Comparison of ENCODE assay signal across 21 cellular contexts in genomic region chr1:23617019-23617418, GRCh38. TPM values are rescaled to one million over a fixed set of nuclear protein-coding genes. Genes with fewer than 3 reads are reported as not detected.
DNase-seq lines count a peak whose midpoint lies in the region; ATAC-seq and TF ChIP-seq lines count a peak whose summit lies in the region.
"Had no signal": no experiment of that assay in that cellular context is flagged by ENCODE, and none has a peak within 500 bp of the region (broad histone marks: within the 10 kb centered on the region; RNA-seq: fewer than 3 reads in every experiment).

No MANE protein-coding gene starts in this region.

- H3K9me3 Mint-ChIP-seq in activated CD4-positive, alpha-beta T cell treated with anti-CD3 and anti-CD28 coated beads, Interleukin-2, amount 10 ng/mL, durations not matched to agents 24 days and 14 days, result peaks cover 4% of the 10 kb centered on the region
- no peaks in the 10 kb centered on the region for H3K9me3 Mint-ChIP-seq in activated naive CD4-positive, alpha-beta T cell treated with anti-CD3 and anti-CD28 coated beads, Interleukin-2, amount 50 U/mL, for 24 hours
- H3K9me3 Mint-ChIP-seq in neural progenitor cell, result peaks cover 2% of the 10 kb centered on the region
- H3K9me3 Mint-ChIP-seq: GM23338, immature natural killer cell had no signal

- H3K27me3 Mint-ChIP-seq in activated CD4-positive, alpha-beta T cell treated with anti-CD3 and anti-CD28 coated beads, Interleukin-2, amount 10 ng/mL, durations not matched to agents 24 days and 14 days, result no peaks in the 10 kb centered on the region
- no peaks in the 10 kb centered on the region for H3K27me3 Mint-ChIP-seq in activated naive CD4-positive, alpha-beta T cell treated with anti-CD3 and anti-CD28 coated beads, Interleukin-2, amount 50 U/mL, for 24 hours
- H3K27me3 Mint-ChIP-seq in neural progenitor cell (ENCODE audit: insufficient read depth, low read depth), result peaks cover 35% of the 10 kb centered on the region

- no peaks in the 10 kb centered on the region for H3K9me3 ChIP-seq in HEK293 (ENCODE audit: control insufficient read depth, insufficient read depth, low read depth, low read length)
- no peaks in the 10 kb centered on the region for H3K9me3 ChIP-seq in neural progenitor cell (ENCODE audit: low read depth)
- no peaks in the 10 kb centered on the region for H3K9me3 ChIP-seq in GM23248 (ENCODE audit: low read depth)
- H3K9me3 ChIP-seq in PC-3 (ENCODE audit: low read length), result no peaks in the 10 kb centered on the region
- H3K9me3 ChIP-seq: BE2C, neutrophil had no signal

- peak overlapping the region; percentile 91 for H3K27ac Mint-ChIP-seq in activated CD4-positive, alpha-beta T cell treated with anti-CD3 and anti-CD28 coated beads, Interleukin-2, amount 10 ng/mL, durations not matched to agents 24 days and 14 days
- H3K27ac Mint-ChIP-seq in activated naive CD4-positive, alpha-beta T cell treated with anti-CD3 and anti-CD28 coated beads, Interleukin-2, amount 50 U/mL, for 24 hours, result peak overlapping the region; percentile 91
- H3K27ac Mint-ChIP-seq in neural progenitor cell, result peak overlapping the region; percentile 84
- H3K27ac Mint-ChIP-seq: GM23338, immature natural killer cell had no signal

- peaks cover 5% of the 10 kb centered on the region for H3K36me3 Mint-ChIP-seq in activated CD4-positive, alpha-beta T cell treated with anti-CD3 and anti-CD28 coated beads, Interleukin-2, amount 10 ng/mL, durations not matched to agents 24 days and 14 days (ENCODE audit: low read depth)
- H3K36me3 Mint-ChIP-seq in activated naive CD4-positive, alpha-beta T cell treated with anti-CD3 and anti-CD28 coated beads, Interleukin-2, amount 50 U/mL, for 24 hours, result peaks cover 2% of the 10 kb centered on the region
- H3K36me3 Mint-ChIP-seq in neural progenitor cell, result no peaks in the 10 kb centered on the region
- H3K36me3 Mint-ChIP-seq: immature natural killer cell had no signal

- H3K4me2 ChIP-seq in neural progenitor cell, result no peak overlapping the region
- H3K4me2 ChIP-seq in GM23248 (ENCODE audit: unreplicated experiment), result no peak overlapping the region
- H3K4me2 ChIP-seq in PC-3 (ENCODE audit: low read length), result no peak overlapping the region
- H3K4me2 ChIP-seq: GM23338 had no signal

- BruUV-seq in PC-3 (replicated peaks; lab: Mats Ljungman, UMichigan), result no TSS peak

- WGBS in GM23248 (ENCODE audit: low coverage in 1 of 2, low lambda C conversion rate in 2 of 2, missing lambda C conversion rate in 2 of 2), 2 experiments, result 76 to 83% methylated on average over 9 of the region's 9 CpGs

- DNase-seq in activated CD4-positive, alpha-beta T cell treated with anti-CD3 and anti-CD28 coated beads, Interleukin-2, amount 10 ng/mL, durations not matched to agents 24 days and 14 days, result no peak
- no peak for DNase-seq in activated CD4-positive, alpha-beta T cell treated with anti-CD3 and anti-CD28 coated beads for 1 hour
- DNase-seq in neural progenitor cell (ENCODE audit: low spot score) (no peak), GM23248 (no peak), PC-3 (no peak), NCI-H146 treated with DMSO at 0.1 percent for 48 hours (lab: John Stamatoyannopoulos, UW; ENCODE audit: unreplicated experiment) (no peak)
- DNase-seq: activated CD8-positive, alpha-beta memory T cell treated with anti-CD3 and anti-CD28 coated beads, Interleukin-2, amount 50 U/mL, for 48 hours; foreskin fibroblast; immature natural killer cell; left ventricle myocardium superior; NCI-H1417; NCI-H2107; T-helper 9 cell had no signal

- H3K4me3 ChIP-seq in HEK293 (ENCODE audit: low read depth, low read length) (no peak overlapping the region), neural progenitor cell (no peak overlapping the region), GM23248 (no peak overlapping the region), PC-3 (ENCODE audit: low read length) (no peak overlapping the region)
- H3K4me3 ChIP-seq: GM23338, SK-N-MC, skin epidermis had no signal

- no peak overlapping the region for H3K4me3 Mint-ChIP-seq in activated CD4-positive, alpha-beta T cell treated with anti-CD3 and anti-CD28 coated beads, Interleukin-2, amount 10 ng/mL, durations not matched to agents 24 days and 14 days
- H3K4me3 Mint-ChIP-seq in activated naive CD4-positive, alpha-beta T cell treated with anti-CD3 and anti-CD28 coated beads, Interleukin-2, amount 50 U/mL, for 24 hours, result no peak overlapping the region
- no peak overlapping the region for H3K4me3 Mint-ChIP-seq in neural progenitor cell
- H3K4me3 Mint-ChIP-seq: GM23338, immature natural killer cell had no signal

- H3K4me1 ChIP-seq in HEK293 (ENCODE audit: control insufficient read depth, insufficient read depth, low read length), result no peaks in the 10 kb centered on the region
- H3K4me1 ChIP-seq in neural progenitor cell, result peaks cover 16% of the 10 kb centered on the region
- no peaks in the 10 kb centered on the region for H3K4me1 ChIP-seq in GM23248 (ENCODE audit: insufficient read depth)
- H3K4me1 ChIP-seq in PC-3 (ENCODE audit: insufficient read depth, low read length), result peaks cover 5% of the 10 kb centered on the region; the same call in 1 of the 2 replicates
- H3K4me1 ChIP-seq: BE2C had no signal

- H3K9ac ChIP-seq in neural progenitor cell (no peak overlapping the region), GM23248 (no peak overlapping the region), PC-3 (ENCODE audit: low read length) (no peak overlapping the region)

- in situ Hi-C loops in GM23248 (cut with MboI), result no loop called here

- H4K20me1 ChIP-seq in neural progenitor cell (ENCODE audit: low read depth) (no peaks in the 10 kb centered on the region), GM23248 (ENCODE audit: insufficient read depth) (no peaks in the 10 kb centered on the region), PC-3 (ENCODE audit: low read length) (no peaks in the 10 kb centered on the region)

- CTCF ChIA-PET in HEK293 (lab: Yijun Ruan, JAX) (interaction anchor here (1.2 kb wide), 1 partner anchor 18 kb away, joined by 4 read pairs; no protein-coding TSS in a partner anchor), PC-3 (lab: Charles Lee) (interaction anchor here (0.7 kb wide), 1 partner anchor 41 kb away, joined by 6 read pairs; no protein-coding TSS in a partner anchor)

- H3K27me3 ChIP-seq in neural progenitor cell, result peaks cover 32% of the 10 kb centered on the region
- H3K27me3 ChIP-seq in GM23248 (replicated peaks; ENCODE audit: insufficient read depth), result peaks cover 12% of the 10 kb centered on the region; the same call in 1 of the 2 replicates
- peaks cover 6% of the 10 kb centered on the region for H3K27me3 ChIP-seq in PC-3 (ENCODE audit: low read length)
- H3K27me3 ChIP-seq: BE2C had no signal

- H3K79me2 ChIP-seq in neural progenitor cell (ENCODE audit: low read depth) (no peaks in the 10 kb centered on the region), GM23248 (ENCODE audit: insufficient read depth) (no peaks in the 10 kb centered on the region), PC-3 (ENCODE audit: low read length) (no peaks in the 10 kb centered on the region)

- H2AFZ ChIP-seq in neural progenitor cell (replicated peaks), result no peak overlapping the region
- no peak overlapping the region for H2AFZ ChIP-seq in GM23248
- no peak overlapping the region for H2AFZ ChIP-seq in PC-3 (ENCODE audit: low read length)
- H2AFZ ChIP-seq: GM23338 had no signal

- H3K9me2 ChIP-seq in GM23248 (ENCODE audit: insufficient read depth) (no peaks in the 10 kb centered on the region), PC-3 (replicated peaks; ENCODE audit: low read length) (no peaks in the 10 kb centered on the region)

- intact Hi-C loops in activated CD4-positive, alpha-beta T cell treated with anti-CD3 and anti-CD28 coated beads, Interleukin-2, amount 10 ng/mL, durations not matched to agents 24 days and 14 days (cut with micrococcal nuclease), result loop anchor here (5.0 kb wide), 1 partner anchor 40 kb away; no protein-coding TSS in a partner anchor
- intact Hi-C loops in PC-3 (cut with micrococcal nuclease), result no loop called here

- no peak for ATAC-seq in PC-3
- ATAC-seq: GM23338, left ventricle myocardium superior had no signal

- H3F3A ChIP-seq in neural progenitor cell (ENCODE audit: low read depth) (peaks cover 8% of the 10 kb centered on the region), GM23248 (ENCODE audit: insufficient read depth) (no peaks in the 10 kb centered on the region), PC-3 (ENCODE audit: low read length, unreplicated experiment) (no peaks in the 10 kb centered on the region)

- POLR2A ChIA-PET in HEK293 (lab: Yijun Ruan, JAX) (interaction anchor here (0.9 to 1.2 kb wide), 2 partner anchors 57 to 61 kb away, joined by 3 to 9 read pairs; partner anchors contain the start of gene ID3), PC-3 (lab: Charles Lee; ENCODE audit: unreplicated experiment) (no interaction called here)

- no peak for TF ChIP-seq CTCF in HEK293 (tag by site-specific recombination; IDR thresholded peaks at IDR 0.05)
- no peak for TF ChIP-seq CTCF in neural progenitor cell (IDR thresholded peaks at IDR 0.05)
- no peak for TF ChIP-seq CTCF in PC-3 (conservative IDR thresholded peaks at IDR 0.05; ENCODE audit: low read depth, low read length)

- peaks cover 78% of the 10 kb centered on the region for H3K4me1 Mint-ChIP-seq in activated CD4-positive, alpha-beta T cell treated with anti-CD3 and anti-CD28 coated beads, Interleukin-2, amount 10 ng/mL, durations not matched to agents 24 days and 14 days
- H3K4me1 Mint-ChIP-seq in activated naive CD4-positive, alpha-beta T cell treated with anti-CD3 and anti-CD28 coated beads, Interleukin-2, amount 50 U/mL, for 24 hours, result peaks cover 98% of the 10 kb centered on the region
- peaks cover 23% of the 10 kb centered on the region for H3K4me1 Mint-ChIP-seq in neural progenitor cell

- H3K36me3 ChIP-seq in HEK293 (ENCODE audit: control insufficient read depth in 2 of 2, insufficient read depth in 1 of 2, low read length in 2 of 2) (no peaks in the 10 kb centered on the region), neural progenitor cell (no peaks in the 10 kb centered on the region), GM23248 (ENCODE audit: low read depth) (no peaks in the 10 kb centered on the region), PC-3 (ENCODE audit: low read depth, low read length) (no peaks in the 10 kb centered on the region)
- H3K36me3 ChIP-seq: BE2C, neutrophil had no signal

- H3K27ac ChIP-seq in HEK293 (ENCODE audit: extremely low read depth, low read depth, low read length) (no peak overlapping the region), neural progenitor cell (no peak overlapping the region), GM23248 (no peak overlapping the region), PC-3 (ENCODE audit: low read length) (no peak overlapping the region)
- H3K27ac ChIP-seq: HL-60, neutrophil, SK-N-MC had no signal

TF ChIP-seq in HEK293, 187 proteins besides CTCF, POLR2A, EP300 and RAD21 (continues in another document):
- TF ChIP-seq ZNF664 (tag by site-specific recombination; IDR thresholded peaks at IDR 0.05), result no peak
- TF ChIP-seq ZNF571 (tag by site-specific recombination; IDR thresholded peaks at IDR 0.05), result no peak
- no peak for TF ChIP-seq ZNF510 (tag by site-specific recombination; IDR thresholded peaks at IDR 0.05; ENCODE audit: insufficient replicate concordance)

RNA-seq across cellular contexts. Expression of gene ID3, which starts 57.7 kb away (rescaled TPM):
- 21.2 and 23.5 TPM in 2 replicates for total RNA-seq in activated CD4-positive, alpha-beta T cell treated with anti-CD3 and anti-CD28 coated beads, Interleukin-2, amount 10 ng/mL, durations not matched to agents 24 days and 14 days
- total RNA-seq in neural progenitor cell (ENCODE audit: low replicate concordance) (99.9 and 235 TPM in 2 replicates), PC-3 (2014; rRNA removed) (77.7 and 92.5 TPM in 2 replicates)
- 332 and 376 TPM in 2 replicates for total RNA-seq in GM23248 (2014; rRNA removed; shearing (Covaris generic))
- 680 and 684 TPM in 2 replicates for polyA plus RNA-seq in GM23248 (2016; fragmentation: Nextera tagmentation; extraction: Ambion mirVana)
